16 cellular contexts compared by ENCODE assay signal in the genomic region with DNA sequence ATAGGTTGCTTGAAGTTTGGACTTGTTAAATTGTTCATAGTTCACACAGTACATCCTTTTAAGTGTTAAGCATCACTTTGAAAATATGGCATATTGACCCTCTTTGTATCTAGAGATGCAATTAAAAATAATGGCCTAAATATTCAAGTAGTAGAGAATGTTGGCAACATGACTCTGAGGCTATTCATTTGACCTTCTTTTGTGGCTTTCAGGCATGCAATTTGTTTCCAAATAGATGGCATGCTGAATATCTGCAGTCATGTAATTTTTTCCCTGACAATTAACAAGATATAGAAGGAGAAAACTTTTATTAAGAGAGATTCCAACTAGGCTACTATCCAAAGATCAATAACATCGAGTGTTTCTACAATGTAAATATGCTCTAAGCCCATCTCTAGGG.
"Had no signal": no experiment of that assay in that cellular context is flagged by ENCODE, and none has a peak within 500 bp of the region (broad histone marks: within the 10 kb centered on the region; RNA-seq: fewer than 3 reads in every experiment).

No MANE protein-coding gene starts in this region.

- H3K9me3 ChIP-seq: lower lobe of right lung, pancreas, right lobe of liver, testis had no signal

- H3K4me3 ChIP-seq: breast epithelium, coronary artery, lower lobe of right lung, pancreas, right lobe of liver, testis had no signal

- H3K27me3 ChIP-seq: breast epithelium, neutrophil, pancreas, right lobe of liver, testis had no signal

- ATAC-seq: lower lobe of right lung; natural killer cell treated with Interleukin-12 subunit alpha and Interleukin-12 subunit beta and Interleukin-15 and Interleukin-18, amount 100 ng/mL, for 72 hours; pancreas; right lobe of liver; stimulated activated memory B cell treated with anti-CD40 and anti-IgM and Interleukin-4, amounts not matched to agents 10 μg/mL and 1 μg/mL and 100 μg/mL, for 72 hours had no signal

- H3K4me1 ChIP-seq: breast epithelium, lower lobe of right lung, pancreas, right lobe of liver, testis had no signal

- H3K36me3 ChIP-seq: breast epithelium, lower lobe of right lung, neutrophil, pancreas, right lobe of liver had no signal

- H3K27ac ChIP-seq: breast epithelium, coronary artery, lower lobe of right lung, neutrophil, pancreas, right lobe of liver, testis had no signal

- DNase-seq: activated CD4-positive, alpha-beta T cell treated with anti-CD3 and anti-CD28 coated beads, Interleukin-2, amount 50 U/mL, for 4 hours; activated naive CD8-positive, alpha-beta T cell treated with anti-CD3 and anti-CD28 coated beads for 36 hours; activated T-cell treated with anti-CD3 and anti-CD28 coated beads for 4 hours; anterior cingulate cortex; glutamatergic neuron; hippocampal formation; lower lobe of right lung; pancreas; right lobe of liver; stimulated activated CD4-positive, alpha-beta T cell treated with anti-CD3 and anti-CD28 coated beads, Interleukin-4, amount 100 ng/mL, for 4 hours; testis had no signal
